ENCODE assay signal across 8 cellular contexts in the genomic region with DNA sequence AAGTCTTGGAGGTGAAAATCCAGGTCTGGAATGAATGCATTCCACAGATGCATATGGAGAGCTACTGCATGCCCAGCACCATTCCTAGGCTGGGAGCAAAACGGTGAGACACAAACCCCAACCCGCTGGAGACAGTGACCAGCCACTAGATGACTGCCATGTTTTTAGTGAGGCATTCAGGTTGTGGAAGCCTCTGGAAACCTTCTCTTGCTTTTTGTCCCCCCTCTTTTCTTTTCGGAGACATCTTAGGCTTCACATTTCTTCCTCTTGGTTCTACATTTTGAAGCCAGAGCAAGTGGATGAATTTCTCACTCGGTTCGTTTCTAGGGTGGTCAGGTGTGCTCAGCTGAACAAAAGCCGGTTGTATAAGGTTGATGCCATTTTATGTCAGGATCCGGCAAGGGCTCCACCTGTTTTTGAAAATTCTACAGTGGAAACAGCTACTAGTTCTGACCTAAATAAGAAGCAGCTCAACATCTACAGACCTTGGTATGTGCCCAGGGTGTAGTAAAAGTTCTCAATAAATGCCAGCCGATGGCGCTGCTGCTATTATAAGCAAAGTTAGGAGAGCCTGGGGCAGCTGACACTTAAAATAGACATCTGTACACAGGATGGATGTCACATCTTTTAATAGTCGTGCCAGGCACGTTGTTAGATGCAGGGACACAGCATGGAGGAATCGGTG. TPM values are rescaled to one million over a fixed set of nuclear protein-coding genes. Genes with fewer than 3 reads are reported as not detected.
A peak's percentile ranks its signal among the peaks of the same experiment; 100 is the strongest.
DNase-seq lines count a peak whose midpoint lies in the region; ATAC-seq and TF ChIP-seq lines count a peak whose summit lies in the region.

No MANE protein-coding gene starts in this region.

- H2AFZ ChIP-seq in IMR-90 (replicated peaks; ENCODE audit: low read length, poor library complexity) = peak overlapping the region; percentile 94

- intact Hi-C loops in IMR-90 (cut with micrococcal nuclease) (no loop called here), vagina (cut with DNase I) (loop anchor here (2.0 to 10.0 kb wide), 2 partner anchors 173 to 353 kb away; partner anchors contain the start of gene DYNC1H1)
- intact Hi-C loops in dendritic cell treated with granulocyte-macrophage colony-stimulating factor and Interleukin-4, amounts not matched to agents 40 ng/mL and 50 ng/mL, for 4 days (cut with micrococcal nuclease) = loop anchor here (2.0 to 10.0 kb wide), 2 partner anchors 231 to 353 kb away; partner anchors contain the start of genes DYNC1H1 and HSP90AA1

- peak overlapping the region; percentile 85 for H3K4me2 ChIP-seq in IMR-90 (ENCODE audit: low read depth, low read length)

- H2BK15ac ChIP-seq in IMR-90 (ENCODE audit: low read depth, low read length) = no peak overlapping the region

- DNase-seq in DMS 273 treated with DMSO at 0.1 percent for 48 hours (lab: John Stamatoyannopoulos, UW) (peak; percentile 28), IMR-90 (no peak), RPMI7951 (ENCODE audit: low read depth) (peak; percentile 70), middle frontal gyrus (ENCODE audit: extremely low spot score, low spot score) (peak; percentile 31), vagina (ENCODE audit: extremely low spot score in 2 of 2) (no peak), kidney glomerular epithelial cell (lab: John Stamatoyannopoulos, UW) (no peak)

- H4K8ac ChIP-seq in IMR-90 (ENCODE audit: low read depth in 2 of 2, low read length in 2 of 2) = peak overlapping the region; percentile 20 to 73; a peak in 2 of 4 replicates

- no peaks in the 10 kb centered on the region for H3K36me3 ChIP-seq in IMR-90 (ENCODE audit: control insufficient read depth, insufficient read depth, low read length)
- H3K36me3 ChIP-seq in vagina = no peaks in the 10 kb centered on the region

- peaks cover 15% of the 10 kb centered on the region for H3K4me1 ChIP-seq in IMR-90 (ENCODE audit: control insufficient read depth, insufficient read depth, low read length)
- peaks cover 44% of the 10 kb centered on the region for H3K4me1 ChIP-seq in vagina

- peaks cover 6% of the 10 kb centered on the region for H3K36me3 Mint-ChIP-seq in dendritic cell treated with granulocyte-macrophage colony-stimulating factor and Interleukin-4, amounts not matched to agents 40 ng/mL and 50 ng/mL, for 4 days (ENCODE audit: low read depth)

- TF ChIP-seq CTCF in IMR-90 (conservative IDR thresholded peaks at IDR 0.05; ENCODE audit: low read depth, low read length) (no peak), vagina (IDR thresholded peaks at IDR 0.05) (no peak)

- H3K27ac ChIP-seq in IMR-90 (ENCODE audit: insufficient read depth, low read length) (no peak overlapping the region; the same call in 1 of the 2 replicates), vagina (peak overlapping the region; percentile 86)

- H4K91ac ChIP-seq in IMR-90 (ENCODE audit: insufficient read depth, low read depth, low read length) = peak overlapping the region; percentile 21; the same call in 1 of the 2 replicates

- CTCF ChIA-PET in IMR-90 (lab: Yijun Ruan, JAX) = interaction anchor here (0.7 kb wide), 1 partner anchor 11 kb away, joined by 3 read pairs; no protein-coding TSS in a partner anchor

- peak overlapping the region; percentile 61 for H3K4ac ChIP-seq in IMR-90 (ENCODE audit: low read depth, low read length)

- H3K9ac ChIP-seq in IMR-90 (ENCODE audit: low read depth, low read length) = no peak overlapping the region; the same call in 1 of the 2 replicates

- peak overlapping the region; percentile 80 for H3K4me3 Mint-ChIP-seq in dendritic cell treated with granulocyte-macrophage colony-stimulating factor and Interleukin-4, amounts not matched to agents 40 ng/mL and 50 ng/mL, for 4 days

- H3K23ac ChIP-seq in IMR-90 (ENCODE audit: low read depth, low read length) = peak overlapping the region; percentile 44; the same call in 1 of the 2 replicates

- H3K18ac ChIP-seq in IMR-90 (ENCODE audit: low read depth, low read length) = no peak overlapping the region

- POLR2A ChIA-PET in IMR-90 (lab: Charles Lee; ENCODE audit: unreplicated experiment) = interaction anchor here (0.6 kb wide), 1 partner anchor 179 kb away, joined by 6 read pairs; no protein-coding TSS in a partner anchor

- TF ChIP-seq POLR2A in IMR-90 (IDR thresholded peaks at IDR 0.05; ENCODE audit: low read depth, low read length) (no peak), vagina (IDR thresholded peaks at IDR 0.05) (no peak)

- H2AK5ac ChIP-seq in IMR-90 (ENCODE audit: low read depth, low read length) = 0 out of 2 replicates have a peak overlapping the region, but pooled peaks have one; percentile 2

- H3K9me3 ChIP-seq in IMR-90 (ENCODE audit: control insufficient read depth, insufficient read depth, low read length) (no peaks in the 10 kb centered on the region), vagina (no peaks in the 10 kb centered on the region)

- H4K20me1 ChIP-seq in IMR-90 (ENCODE audit: insufficient read depth, low read length) = no peaks in the 10 kb centered on the region

- in situ Hi-C loops in IMR-90 (cut with MboI; ENCODE audit: low sequenced_read_pairs) = loop anchor here (10.0 to 25.0 kb wide), 4 partner anchors 173 to 555 kb away; partner anchors contain the start of genes DYNC1H1, HSP90AA1 and PPP2R5C

- dilution Hi-C loops in IMR-90 (cut with HindIII; ENCODE audit: low sequenced_read_pairs, unreplicated experiment) = no loop called here

- peak overlapping the region; percentile 47 for H2BK120ac ChIP-seq in IMR-90 (ENCODE audit: low read depth, low read length)

- peaks cover 41% of the 10 kb centered on the region for H3K4me1 Mint-ChIP-seq in dendritic cell treated with granulocyte-macrophage colony-stimulating factor and Interleukin-4, amounts not matched to agents 40 ng/mL and 50 ng/mL, for 4 days (ENCODE audit: low read depth)

- H3K4me3 ChIP-seq in IMR-90 (ENCODE audit: insufficient read depth, low read depth, low read length) (peak overlapping the region; percentile 54), vagina (peak overlapping the region; percentile 40 to 52)

- peak overlapping the region; percentile 79 for H3K27ac Mint-ChIP-seq in dendritic cell treated with granulocyte-macrophage colony-stimulating factor and Interleukin-4, amounts not matched to agents 40 ng/mL and 50 ng/mL, for 4 days

- no TSS peak for BruUV-seq in IMR-90 (replicated peaks; lab: Mats Ljungman, UMichigan)

- peak overlapping the region; percentile 68 for H2AK9ac ChIP-seq in IMR-90 (replicated peaks; ENCODE audit: low read depth, low read length, poor library complexity)

- WGBS in IMR-90 (ENCODE audit: extremely low coverage in 2 of 2, insufficient read length in 1 of 2), 2 experiments = 90% methylated on average over 2 of the region's 12 CpGs; no CpG with 5 or more reads in 1 of the 2 experiments

- H3K27me3 ChIP-seq in IMR-90 (ENCODE audit: control insufficient read depth, insufficient read depth, low read length) (no peaks in the 10 kb centered on the region), vagina (no peaks in the 10 kb centered on the region)

- peaks cover 20% of the 10 kb centered on the region for H3K9me1 ChIP-seq in IMR-90 (ENCODE audit: insufficient read depth, low read length)

- peaks cover 12% of the 10 kb centered on the region for H3K27me3 Mint-ChIP-seq in dendritic cell treated with granulocyte-macrophage colony-stimulating factor and Interleukin-4, amounts not matched to agents 40 ng/mL and 50 ng/mL, for 4 days

- H2BK5ac ChIP-seq in IMR-90 (ENCODE audit: low read depth, low read length, poor library complexity, severe bottlenecking) = peak overlapping the region; percentile 60

- no peak overlapping the region for H3K56ac ChIP-seq in IMR-90 (ENCODE audit: extremely low read depth, insufficient read depth, low read length)

- H2BK20ac ChIP-seq in IMR-90 (ENCODE audit: low read depth, low read length) = 0 out of 2 replicates have a peak overlapping the region, but pooled peaks have one; percentile 33

- H3K14ac ChIP-seq in IMR-90 (replicated peaks; ENCODE audit: low read depth, low read length) = peak overlapping the region; percentile 50; the same call in 1 of the 2 replicates

- H3K79me1 ChIP-seq in IMR-90 (ENCODE audit: low read depth in 1 of 2, low read length in 2 of 2) = peaks cover 14 to 27% of the 10 kb centered on the region in 2 experiments; a peak in 3 of 4 replicates

- ATAC-seq in IMR-90 (ENCODE audit: low read depth) (no peak), HG02623 (IDR thresholded peaks at IDR 0.05; ENCODE audit: unreplicated experiment) (no peak)

- no peak for TF ChIP-seq RAD21 in IMR-90 (IDR thresholded peaks at IDR 0.05; ENCODE audit: low read length)

- peak overlapping the region; percentile 50; the same call in 1 of the 2 replicates for H4K5ac ChIP-seq in IMR-90 (ENCODE audit: low read depth, low read length)

- H3K9me3 Mint-ChIP-seq in dendritic cell treated with granulocyte-macrophage colony-stimulating factor and Interleukin-4, amounts not matched to agents 40 ng/mL and 50 ng/mL, for 4 days = no peaks in the 10 kb centered on the region

TF ChIP-seq in IMR-90, 13 proteins besides CTCF, POLR2A, EP300 and RAD21:
- TF ChIP-seq SMC3 (IDR thresholded peaks at IDR 0.05; ENCODE audit: low read depth, low read length) (no peak), FOS (IDR thresholded peaks at IDR 0.05; ENCODE audit: low read depth, low read length) (no peak)

RNA-seq across cellular contexts. Expression of gene ZNF839, which starts 1.8 kb away (rescaled TPM):
- total RNA-seq in IMR-90 (2012; rRNA removed) (5.7 and 6.4 TPM in 2 replicates), vagina (4.4 TPM)
- 9.8 and 10.7 TPM in 2 replicates for polyA plus RNA-seq in IMR-90 (2012; rRNA removed)
- polyA plus RNA-seq in IMR-90 (2012; cell fraction: cytosol; rRNA removed) = 4.8 and 5.5 TPM in 2 replicates
- polyA plus RNA-seq in IMR-90 (2012; cell fraction: nucleus; rRNA removed; ENCODE audit: low replicate concordance) = 42.8 and 49.8 TPM in 2 replicates
- 2.3 and 4.0 TPM in 2 replicates for total RNA-seq in RPMI7951 (2014; rRNA removed; shearing (Covaris generic))

RNA-seq across cellular contexts. Expression of gene MOK, which starts 12.7 kb away (rescaled TPM):
- 16.8 and 24.4 TPM in 2 replicates for total RNA-seq in IMR-90 (2012; rRNA removed)
- polyA plus RNA-seq in IMR-90 (2012; rRNA removed) = 48.1 and 48.5 TPM in 2 replicates
- polyA plus RNA-seq in IMR-90 (2012; cell fraction: cytosol; rRNA removed) = 22.5 and 28.2 TPM in 2 replicates
- 188 and 260 TPM in 2 replicates for polyA plus RNA-seq in IMR-90 (2012; cell fraction: nucleus; rRNA removed; ENCODE audit: low replicate concordance)
- total RNA-seq in RPMI7951 (2014; rRNA removed; shearing (Covaris generic)) = 32.8 and 38.4 TPM in 2 replicates
- total RNA-seq in vagina = 14.2 TPM

RNA-seq across cellular contexts. Expression of gene CINP, which starts 45.0 kb away (rescaled TPM):
- total RNA-seq in IMR-90 (2012; rRNA removed) = 41.9 and 55.3 TPM in 2 replicates
- polyA plus RNA-seq in IMR-90 (2012; rRNA removed) = 53.2 and 56.4 TPM in 2 replicates
- polyA plus RNA-seq in IMR-90 (2012; cell fraction: cytosol; rRNA removed) = 29.3 and 37.8 TPM in 2 replicates
- 10.9 and 21.3 TPM in 2 replicates for polyA plus RNA-seq in IMR-90 (2012; cell fraction: nucleus; rRNA removed; ENCODE audit: low replicate concordance)
- total RNA-seq in RPMI7951 (2014; rRNA removed; shearing (Covaris generic)) = 56.7 and 59.1 TPM in 2 replicates
- total RNA-seq in vagina = 21.9 TPM

RNA-seq across cellular contexts. Expression of gene TECPR2, which starts 45.0 kb away (rescaled TPM):
- total RNA-seq in IMR-90 (2012; rRNA removed) (10.3 and 11.7 TPM in 2 replicates), vagina (12.0 TPM)
- 9.5 TPM in 2 replicates for polyA plus RNA-seq in IMR-90 (2012; rRNA removed)
- 5.8 and 11.5 TPM in 2 replicates for polyA plus RNA-seq in IMR-90 (2012; cell fraction: cytosol; rRNA removed)
- polyA plus RNA-seq in IMR-90 (2012; cell fraction: nucleus; rRNA removed; ENCODE audit: low replicate concordance) = 10.1 and 26.3 TPM in 2 replicates
- 5.0 TPM in 2 replicates for total RNA-seq in RPMI7951 (2014; rRNA removed; shearing (Covaris generic))

Comparison
In these comparisons a context has a peak if more than half of its experiments do, and no peak if none do; other contexts are left out.
1. DNase-seq: peak in DMS 273 treated with DMSO at 0.1 percent for 48 hours (single experiment), RPMI7951 (single experiment) and middle frontal gyrus (single experiment); none in IMR-90 (single experiment), vagina (0 of 2) and kidney glomerular epithelial cell (single experiment).